8 cellular contexts compared by ENCODE assay signal in the genomic region with DNA sequence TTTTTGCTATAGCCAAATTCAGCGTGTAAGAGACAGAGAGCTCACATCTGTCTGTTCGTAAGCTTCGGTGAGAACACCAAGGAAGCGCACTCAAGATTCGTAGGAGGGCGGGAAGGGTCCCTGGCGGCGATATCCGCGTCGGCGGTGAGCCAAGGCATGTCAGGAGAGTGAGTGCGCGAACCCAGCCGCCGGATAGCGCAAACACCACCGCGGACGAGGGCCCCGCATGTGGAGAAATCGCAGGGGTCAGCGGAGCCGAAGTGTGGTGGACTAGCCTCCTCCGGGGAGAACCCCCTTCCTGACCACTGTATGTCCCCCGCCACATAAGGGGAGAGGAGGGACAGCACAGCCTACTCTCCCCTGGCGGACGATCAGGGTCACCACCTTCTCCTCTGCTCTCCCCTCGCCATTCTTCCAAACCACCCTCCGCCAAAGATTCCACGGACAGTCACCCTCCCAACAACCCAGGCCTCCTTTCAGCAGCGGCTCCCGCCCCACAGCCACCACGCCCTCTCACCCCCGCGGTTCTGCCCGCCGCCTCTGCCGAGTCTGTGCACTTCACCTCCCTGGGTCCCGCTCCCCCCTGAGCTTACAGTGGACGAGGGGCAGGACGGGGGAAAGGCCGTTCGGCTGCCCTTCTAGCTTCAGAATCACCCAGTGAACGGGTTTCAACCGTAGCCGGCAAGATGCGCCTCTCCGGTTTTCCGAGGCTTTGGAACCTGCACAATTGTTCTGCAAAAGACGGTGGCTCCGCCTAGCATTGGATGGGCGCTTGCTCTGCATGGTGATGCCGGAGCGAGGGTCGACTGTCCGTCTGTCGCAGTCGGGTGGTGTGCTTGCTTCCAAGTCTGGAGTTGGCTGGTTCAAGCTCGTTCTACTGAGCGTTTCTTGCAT. TPM values are rescaled to one million over a fixed set of nuclear protein-coding genes. Genes with fewer than 3 reads are reported as not detected.
DNase-seq lines count a peak whose midpoint lies in the region; ATAC-seq and TF ChIP-seq lines count a peak whose summit lies in the region.
"Not testable (repeated sequence)": the region's sequence is repeated elsewhere in the genome, so short reads cannot be mapped to it uniquely, and the experiment has no call there.

No MANE protein-coding gene starts in this region.

- POLR2A ChIA-PET in CD4-positive, alpha-beta T cell (lab: Charles Lee) = not testable (repeated sequence)

- CTCF ChIA-PET in CD4-positive, alpha-beta T cell (lab: Charles Lee); mammary epithelial cell (lab: Charles Lee; ENCODE audit: low non-redundant PET): not testable (repeated sequence)

- dilution Hi-C loops in mammary epithelial cell (cut with HindIII; ENCODE audit: low sequenced_read_pairs) = not testable (repeated sequence)

- in situ Hi-C loops in mammary epithelial cell (cut with MboI; ENCODE audit: low sequenced_read_pairs in 2 of 2) = not testable (repeated sequence)

- H3K27ac ChIP-seq in CD4-positive, alpha-beta T cell (ENCODE audit: low read depth, low read length); mammary epithelial cell (ENCODE audit: insufficient read depth, low read depth, low read length); cardiac muscle cell: not testable (repeated sequence)

- not testable (repeated sequence) for H3K9ac ChIP-seq in mammary epithelial cell (ENCODE audit: insufficient read depth, low read length)

- WGBS in mammary epithelial cell (ENCODE audit: low coverage, missing lambda C conversion rate) = 3% methylated on average over 6 of the region's 61 CpGs

- not testable (repeated sequence) for ATAC-seq in CD4-positive, alpha-beta T cell (ENCODE audit: poor library complexity)
- peak; percentile 51 for ATAC-seq in left lobe of liver
- ATAC-seq in stimulated activated naive B cell treated with anti-CD40 and anti-IgM and Interleukin-4, amounts not matched to agents 10 μg/mL and 1 μg/mL and 100 μg/mL, for 72 hours (replicated peaks) = peak; percentile 23 to 27

- TF ChIP-seq CTCF in CD4-positive, alpha-beta T cell (IDR thresholded peaks at IDR 0.05); mammary epithelial cell (conservative IDR thresholded peaks at IDR 0.05 in 1 of 2, IDR thresholded peaks at IDR 0.05 in 1 of 2; ENCODE audit: extremely low read depth in 1 of 2, insufficient read depth in 1 of 2, low read depth in 1 of 2, low read length in 2 of 2); cardiac muscle cell (IDR thresholded peaks at IDR 0.05; ENCODE audit: low read depth, low read length); neural crest cell (conservative IDR thresholded peaks at IDR 0.05): not testable (repeated sequence)

- not testable (repeated sequence) for H4K20me1 ChIP-seq in mammary epithelial cell (ENCODE audit: insufficient read depth, low read length)

- not testable (repeated sequence) for H3K9me3 Mint-ChIP-seq in CD4-positive, alpha-beta T cell; neural crest cell
- peaks cover 11 to 16% of the 10 kb centered on the region in 2 donors for H3K9me3 Mint-ChIP-seq in stimulated activated naive B cell treated with anti-CD40 and anti-IgM and Interleukin-4, amounts not matched to agents 10 μg/mL and 1 μg/mL and 100 μg/mL, for 72 hours

- peaks cover 13% of the 10 kb centered on the region for H3K4me1 Mint-ChIP-seq in CD4-positive, alpha-beta T cell (ENCODE audit: low read depth)
- H3K4me1 Mint-ChIP-seq in neural crest cell = not testable (repeated sequence)
- H3K4me1 Mint-ChIP-seq in stimulated activated naive B cell treated with anti-CD40 and anti-IgM and Interleukin-4, amounts not matched to agents 10 μg/mL and 1 μg/mL and 100 μg/mL, for 72 hours = peaks cover 5 to 10% of the 10 kb centered on the region in 2 donors

- H3K79me2 ChIP-seq in mammary epithelial cell (ENCODE audit: insufficient read depth, low read length) = not testable (repeated sequence)

- H3K27me3 Mint-ChIP-seq in CD4-positive, alpha-beta T cell = peaks cover 58% of the 10 kb centered on the region
- peaks cover 70% of the 10 kb centered on the region for H3K27me3 Mint-ChIP-seq in neural crest cell (ENCODE audit: low read depth)
- peaks cover 53 to 61% of the 10 kb centered on the region in 2 donors for H3K27me3 Mint-ChIP-seq in stimulated activated naive B cell treated with anti-CD40 and anti-IgM and Interleukin-4, amounts not matched to agents 10 μg/mL and 1 μg/mL and 100 μg/mL, for 72 hours

- H2AFZ ChIP-seq in mammary epithelial cell (ENCODE audit: low read depth, low read length) = peak overlapping the region; percentile 48

- H3K4me2 ChIP-seq in mammary epithelial cell (ENCODE audit: insufficient read depth, low read depth, low read length) = peak overlapping the region; percentile 54

- H3K4me3 ChIP-seq in mammary epithelial cell (replicated peaks in 1 of 3; ENCODE audit: insufficient read depth in 1 of 3, low read depth in 2 of 3, low read length in 3 of 3) (peak overlapping the region in 2 of 3 experiments; percentile 7 to 16), cardiac muscle cell (peak overlapping the region; percentile 16)

- H3K27me3 ChIP-seq in CD4-positive, alpha-beta T cell (ENCODE audit: control insufficient read depth, insufficient read depth, low read length) = peaks cover 23% of the 10 kb centered on the region
- H3K27me3 ChIP-seq in mammary epithelial cell (ENCODE audit: insufficient read depth, low read length) = not testable (repeated sequence)
- peaks cover 65% of the 10 kb centered on the region for H3K27me3 ChIP-seq in cardiac muscle cell

- H3K27ac Mint-ChIP-seq in CD4-positive, alpha-beta T cell; neural crest cell (ENCODE audit: unreplicated experiment); stimulated activated naive B cell treated with anti-CD40 and anti-IgM and Interleukin-4, amounts not matched to agents 10 μg/mL and 1 μg/mL and 100 μg/mL, for 72 hours: not testable (repeated sequence)

- H3K36me3 ChIP-seq in mammary epithelial cell (ENCODE audit: insufficient read depth, low read length); cardiac muscle cell: not testable (repeated sequence)

- intact Hi-C loops in CD4-positive, alpha-beta T cell (cut with DNase I, micrococcal nuclease); mammary epithelial cell (cut with micrococcal nuclease): not testable (repeated sequence)

- H3K36me3 Mint-ChIP-seq in CD4-positive, alpha-beta T cell (ENCODE audit: low read depth); neural crest cell (ENCODE audit: low read depth); stimulated activated naive B cell treated with anti-CD40 and anti-IgM and Interleukin-4, amounts not matched to agents 10 μg/mL and 1 μg/mL and 100 μg/mL, for 72 hours: not testable (repeated sequence)

- not testable (repeated sequence) for H3K4me1 ChIP-seq in mammary epithelial cell (ENCODE audit: insufficient read depth, low read length); cardiac muscle cell (ENCODE audit: low read depth)

- H3K9me3 ChIP-seq in CD4-positive, alpha-beta T cell (ENCODE audit: control insufficient read depth, low read length) = peaks cover 20% of the 10 kb centered on the region
- H3K9me3 ChIP-seq in mammary epithelial cell (replicated peaks; ENCODE audit: insufficient read depth, low read length); cardiac muscle cell (ENCODE audit: low read depth): not testable (repeated sequence)

- not testable (repeated sequence) for BruUV-seq in mammary epithelial cell (replicated peaks; lab: Mats Ljungman, UMichigan)

- DNase-seq in CD4-positive, alpha-beta T cell; mammary epithelial cell; cardiac muscle cell (ENCODE audit: low read depth in 1 of 2, low spot score in 1 of 2); left lobe of liver (ENCODE audit: low spot score); neural crest cell (ENCODE audit: low read depth, low spot score); stimulated activated naive B cell treated with anti-CD40 and anti-IgM and Interleukin-4, amounts not matched to agents 10 μg/mL and 1 μg/mL and 100 μg/mL, for 72 hours: not testable (repeated sequence)
- DNase-seq in NCI-H69 (lab: John Stamatoyannopoulos, UW) = peak; percentile 33
- DNase-seq in activated T-cell treated with anti-CD3 and anti-CD28 coated beads, Interleukin-2, amount 50 U/mL, for 1 hour = peak; percentile 33

- H3K4me3 Mint-ChIP-seq in CD4-positive, alpha-beta T cell = peak overlapping the region; percentile 38
- peak overlapping the region; percentile 70 for H3K4me3 Mint-ChIP-seq in neural crest cell
- peak overlapping the region; percentile 72 to 80 for H3K4me3 Mint-ChIP-seq in stimulated activated naive B cell treated with anti-CD40 and anti-IgM and Interleukin-4, amounts not matched to agents 10 μg/mL and 1 μg/mL and 100 μg/mL, for 72 hours

RNA-seq across cellular contexts. Expression of a gene that starts 6.2 kb away (rescaled TPM):
- total RNA-seq in CD4-positive, alpha-beta T cell = 1 to 10 TPM; 3.3 to 3.5 TPM
- total RNA-seq in mammary epithelial cell = 10 to 100 TPM in 1 of 2 donors, 1 to 10 TPM in 1; 2.7 to 10.7 TPM
- polyA plus RNA-seq in mammary epithelial cell = 3.9 TPM
- polyA minus RNA-seq in mammary epithelial cell = 7.4 TPM
- total RNA-seq in cardiac muscle cell = 1.3 and 2.4 TPM in 2 replicates
- polyA plus RNA-seq in cardiac muscle cell = 0.70 and 1.6 TPM in 2 replicates
- 10.0 TPM for total RNA-seq in left lobe of liver
- 4.3 and 4.7 TPM in 2 replicates for total RNA-seq in neural crest cell
